ENCODE assay signal across 27 cellular contexts in genomic region chr19:11019824-11020223, GRCh38. TPM values are rescaled to one million over a fixed set of nuclear protein-coding genes. Genes with fewer than 3 reads are reported as not detected.
A peak's percentile ranks its signal among the peaks of the same experiment; 100 is the strongest.
DNase-seq lines count a peak whose midpoint lies in the region; ATAC-seq and TF ChIP-seq lines count a peak whose summit lies in the region.
"Had no signal": no experiment of that assay in that cellular context is flagged by ENCODE, and none has a peak within 500 bp of the region (broad histone marks: within the 10 kb centered on the region; RNA-seq: fewer than 3 reads in every experiment).

No MANE protein-coding gene starts in this region.

- DNase-seq in H7 (peak; percentile 46), endothelial cell (ENCODE audit: low spot score) (no peak), medulla oblongata (ENCODE audit: extremely low spot score) (peak; percentile 77), stromal cell of bone marrow (ENCODE audit: low read depth) (peak; percentile 52), NCI-H1417 (lab: John Stamatoyannopoulos, UW) (no peak)
- no peak for DNase-seq in activated naive CD8-positive, alpha-beta T cell treated with anti-CD3 and anti-CD28 coated beads, Interleukin-2, amount 50 U/mL, for 24 hours
- DNase-seq: activated CD4-positive, CD25-positive, alpha-beta regulatory T cell; activated T-cell treated with anti-CD3 and anti-CD28 coated beads, Interleukin-2, amount 50 U/mL, for 4 hours; EL; immature natural killer cell; KG1; left colon; mesenchymal stem cell; MM.1S; NCI-H1417 treated with DMSO at 0.1 percent for 48 hours; NCI-H2081; NCI-H2227 treated with DMSO at 0.1 percent for 48 hours; NCI-H526 treated with DMSO at 0.1 percent for 48 hours; NK-92 treated with Interleukin-12 subunit alpha and Interleukin-12 subunit beta, amount 100 ng/mL, for 24 hours; PC-3; sigmoid colon; SK-N-SH; stimulated activated CD4-positive, alpha-beta T cell treated with anti-CD3 and anti-CD28 coated beads, Interleukin-4, amount 100 ng/mL, for 4 hours had no signal

- H3K4me3 Mint-ChIP-seq in endothelial cell (ENCODE audit: unreplicated experiment): peak overlapping the region; percentile 37
- no peak overlapping the region for H3K4me3 Mint-ChIP-seq in activated naive CD8-positive, alpha-beta T cell treated with anti-CD3 and anti-CD28 coated beads, Interleukin-2, amount 50 U/mL, for 24 hours
- H3K4me3 Mint-ChIP-seq: activated T-cell treated with anti-CD3 and anti-CD28 coated beads, Interleukin-2, amount 50 U/mL, for 4 hours; B cell; neural progenitor cell had no signal

- H3K36me3 ChIP-seq in H7 (replicated peaks; ENCODE audit: control insufficient read depth, insufficient read depth, low read length): peaks cover 75% of the 10 kb centered on the region
- H3K36me3 ChIP-seq: neural progenitor cell had no signal

- no peaks in the 10 kb centered on the region for H3K27me3 ChIP-seq in H7 (ENCODE audit: control insufficient read depth, insufficient read depth, low read length)
- H3K27me3 ChIP-seq: gastroesophageal sphincter, neural progenitor cell, sigmoid colon had no signal

- TF ChIP-seq CTCF in endothelial cell (IDR thresholded peaks at IDR 0.05; ENCODE audit: unreplicated experiment): no peak

- no peak for ATAC-seq in HG02623 (IDR thresholded peaks at IDR 0.05; ENCODE audit: unreplicated experiment)
- ATAC-seq in activated naive CD8-positive, alpha-beta T cell treated with anti-CD3 and anti-CD28 coated beads, Interleukin-2, amount 50 U/mL, for 24 hours: no peak
- ATAC-seq: activated T-cell treated with anti-CD3 and anti-CD28 coated beads, Interleukin-2, amount 50 U/mL, for 4 hours; gastroesophageal sphincter; left colon; PC-3 had no signal

- H3K27me3 Mint-ChIP-seq in endothelial cell (ENCODE audit: unreplicated experiment): peaks cover 10% of the 10 kb centered on the region
- H3K27me3 Mint-ChIP-seq in activated naive CD8-positive, alpha-beta T cell treated with anti-CD3 and anti-CD28 coated beads, Interleukin-2, amount 50 U/mL, for 24 hours: no peaks in the 10 kb centered on the region
- H3K27me3 Mint-ChIP-seq: B cell had no signal

- H3K36me3 Mint-ChIP-seq in endothelial cell (ENCODE audit: low read depth, unreplicated experiment): peaks cover 56% of the 10 kb centered on the region
- H3K36me3 Mint-ChIP-seq in activated naive CD8-positive, alpha-beta T cell treated with anti-CD3 and anti-CD28 coated beads, Interleukin-2, amount 50 U/mL, for 24 hours (ENCODE audit: low read depth): peaks cover 36% of the 10 kb centered on the region

- H3K4me1 Mint-ChIP-seq in endothelial cell (ENCODE audit: unreplicated experiment): peaks cover 3% of the 10 kb centered on the region
- no peaks in the 10 kb centered on the region for H3K4me1 Mint-ChIP-seq in activated naive CD8-positive, alpha-beta T cell treated with anti-CD3 and anti-CD28 coated beads, Interleukin-2, amount 50 U/mL, for 24 hours
- H3K4me1 Mint-ChIP-seq: B cell, immature natural killer cell, neural progenitor cell had no signal

- peak overlapping the region; percentile 24 for H3K27ac Mint-ChIP-seq in endothelial cell (ENCODE audit: unreplicated experiment)
- no peak overlapping the region for H3K27ac Mint-ChIP-seq in activated naive CD8-positive, alpha-beta T cell treated with anti-CD3 and anti-CD28 coated beads, Interleukin-2, amount 50 U/mL, for 24 hours
- H3K27ac Mint-ChIP-seq: B cell, neural progenitor cell had no signal

- H3K9me3 Mint-ChIP-seq in endothelial cell (ENCODE audit: unreplicated experiment): no peaks in the 10 kb centered on the region
- no peaks in the 10 kb centered on the region for H3K9me3 Mint-ChIP-seq in activated naive CD8-positive, alpha-beta T cell treated with anti-CD3 and anti-CD28 coated beads, Interleukin-2, amount 50 U/mL, for 24 hours
- H3K9me3 Mint-ChIP-seq: activated T-cell treated with anti-CD3 and anti-CD28 coated beads, Interleukin-2, amount 50 U/mL, for 4 hours; immature natural killer cell; neural progenitor cell had no signal

- no peak overlapping the region for H3K4me3 ChIP-seq in H7 (ENCODE audit: insufficient read depth, low read depth, low read length)
- H3K4me3 ChIP-seq: gastroesophageal sphincter, neural progenitor cell, sigmoid colon had no signal

RNA-seq across cellular contexts. Expression of gene SMARCA4, which starts 59.0 kb away (rescaled TPM):
- 173 and 208 TPM in 2 replicates for total RNA-seq in H7 (2014; rRNA removed; shearing (Covaris generic))
- total RNA-seq in endothelial cell (ENCODE audit: unreplicated experiment): 238 TPM

Comparison
In these comparisons a context has a peak if more than half of its experiments do, and no peak if none do; other contexts are left out.
1. DNase-seq: peak in H7 (single experiment), medulla oblongata (single experiment) and stromal cell of bone marrow (single experiment); none in endothelial cell (single experiment), activated naive CD8-positive, alpha-beta T cell treated with anti-CD3 and anti-CD28 coated beads, Interleukin-2, amount 50 U/mL, for 24 hours (single experiment) and NCI-H1417 (0 of 3).